21 cellular contexts compared by ENCODE assay signal in genomic region chr9:113255431-113255830, GRCh38. TPM values are rescaled to one million over a fixed set of nuclear protein-coding genes. Genes with fewer than 3 reads are reported as not detected.
"Had no signal": no experiment of that assay in that cellular context is flagged by ENCODE, and none has a peak within 500 bp of the region (broad histone marks: within the 10 kb centered on the region; RNA-seq: fewer than 3 reads in every experiment).

No MANE protein-coding gene starts in this region.

- H3K4me3 ChIP-seq: dorsolateral prefrontal cortex, lung, sigmoid colon had no signal

- H3K4me1 ChIP-seq: sigmoid colon had no signal

- H3K27ac ChIP-seq: dorsolateral prefrontal cortex, sigmoid colon had no signal

- H3K9me3 ChIP-seq: sigmoid colon had no signal

- DNase-seq: activated CD4-positive, alpha-beta T cell treated with anti-CD3 and anti-CD28 coated beads, Interleukin-2, amount 10 ng/mL, durations not matched to agents 7 days and 5 days; activated CD8-positive, alpha-beta T cell treated with anti-CD3 and anti-CD28 coated beads, Interleukin-2, amount 10 ng/mL, durations not matched to agents 7 days and 5 days; activated naive CD4-positive, alpha-beta T cell treated with anti-CD3 and anti-CD28 coated beads for 36 hours; activated naive CD8-positive, alpha-beta T cell treated with anti-CD3 and anti-CD28 coated beads, Interleukin-2, amount 50 U/mL, for 24 hours; activated T-cell treated with anti-CD3 and anti-CD28 coated beads, Interleukin-2, amount 50 U/mL, for 24 hours; anterior cingulate cortex; caudate nucleus; dorsolateral prefrontal cortex; erythroblast; foreskin melanocyte; glutamatergic neuron; hippocampal formation; left cardiac atrium; nephron progenitor cell; occipital lobe; posterior cingulate gyrus; sigmoid colon; stimulated activated naive B cell treated with anti-CD40 and anti-IgM and Interleukin-4, amounts not matched to agents 10 μg/mL and 1 μg/mL and 100 μg/mL, for 72 hours; T-helper 9 cell had no signal

- ATAC-seq: activated CD4-positive, CD25-positive, alpha-beta regulatory T cell treated with anti-CD3 and anti-CD28 coated beads, Interleukin-2, amount 50 U/mL, for 24 hours; activated CD8-positive, alpha-beta T cell treated with anti-CD3 and anti-CD28 coated beads, Interleukin-2, amount 10 ng/mL, durations not matched to agents 7 days and 5 days; activated naive CD8-positive, alpha-beta T cell treated with anti-CD3 and anti-CD28 coated beads, Interleukin-2, amount 50 U/mL, for 24 hours; left cardiac atrium; stimulated activated naive B cell treated with anti-CD40 and anti-IgM and Interleukin-4, amounts not matched to agents 10 μg/mL and 1 μg/mL and 100 μg/mL, for 72 hours had no signal

- H3K27me3 ChIP-seq: dorsolateral prefrontal cortex, sigmoid colon had no signal

RNA-seq across cellular contexts. Expression of gene RNF183, which starts 47.7 kb away (rescaled TPM):
- total RNA-seq: activated CD4-positive, alpha-beta T cell treated with anti-CD3 and anti-CD28 coated beads, Interleukin-2, amount 10 ng/mL, durations not matched to agents 7 days and 5 days; activated CD8-positive, alpha-beta T cell treated with anti-CD3 and anti-CD28 coated beads, Interleukin-2, amount 10 ng/mL, durations not matched to agents 7 days and 5 days; activated naive CD4-positive, alpha-beta T cell treated with anti-CD3 and anti-CD28 coated beads for 36 hours; left cardiac atrium; occipital lobe; sigmoid colon had no signal
